ENCODE assay signal across 24 cellular contexts in the genomic region with DNA sequence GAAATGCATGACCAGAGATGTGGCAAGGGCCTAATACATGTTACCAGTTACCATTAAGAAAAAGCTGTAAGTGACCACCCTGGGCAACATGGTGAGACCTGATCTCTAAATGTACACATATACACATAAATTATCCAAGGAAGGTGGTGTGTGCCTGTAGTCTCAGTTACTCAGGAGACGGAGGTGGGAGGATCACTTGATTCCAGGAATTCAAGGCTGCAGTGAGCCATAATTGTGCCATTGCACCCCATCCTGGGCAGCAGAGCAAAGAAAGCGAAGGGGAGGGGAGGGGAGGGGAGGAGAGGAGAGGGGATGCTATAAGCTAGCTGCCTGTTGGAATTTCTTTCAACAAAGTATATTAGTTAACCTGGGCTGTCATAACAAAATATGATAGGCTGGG.
"Had no signal": no experiment of that assay in that cellular context is flagged by ENCODE, and none has a peak within 500 bp of the region (broad histone marks: within the 10 kb centered on the region; RNA-seq: fewer than 3 reads in every experiment).

No MANE protein-coding gene starts in this region.

- H3K4me3 ChIP-seq: neural progenitor cell, ovary, prostate gland, right atrium auricular region, right lobe of liver, sigmoid colon, stomach, tibial artery, transverse colon, upper lobe of right lung, uterus had no signal

- ATAC-seq: naive thymus-derived CD4-positive, alpha-beta T cell; natural killer cell; right lobe of liver; stimulated activated effector memory CD8-positive, alpha-beta T cell treated with anti-CD3 and anti-CD28 coated beads, Interleukin-12 subunit alpha, Interleukin-12 subunit beta, amount 100 ng/mL, for 72 hours; stimulated activated naive B cell treated with anti-CD40 and anti-IgM and Interleukin-4, amounts not matched to agents 10 μg/mL and 1 μg/mL and 100 μg/mL, for 72 hours; upper lobe of right lung had no signal

- H3K36me3 ChIP-seq: neural progenitor cell, ovary, prostate gland, right atrium auricular region, right lobe of liver, sigmoid colon, stomach, tibial artery, transverse colon, upper lobe of right lung, uterus had no signal

- H3K27ac ChIP-seq: neural progenitor cell, ovary, parathyroid adenoma, prostate gland, right atrium auricular region, right lobe of liver, sigmoid colon, stomach, tibial artery, transverse colon, upper lobe of right lung, uterus had no signal

- DNase-seq: naive thymus-derived CD4-positive, alpha-beta T cell; natural killer cell; occipital lobe; ovary; posterior cingulate gyrus; retina; right lobe of liver; sigmoid colon; stimulated activated CD4-positive, alpha-beta T cell treated with anti-CD3 and anti-CD28 coated beads, Interleukin-15, amount 100 ng/mL, for 24 hours; stimulated activated CD4-positive, alpha-beta T cell treated with anti-CD3 and anti-CD28 coated beads, Interleukin-2, amount 100 ng/mL, for 24 hours; stimulated activated CD4-positive, alpha-beta T cell treated with anti-CD3 and anti-CD28 coated beads, Interleukin-2, amount 100 ng/mL, for 48 hours; stimulated activated CD4-positive, alpha-beta T cell treated with anti-CD3 and anti-CD28 coated beads, Interleukin-4, amount 100 ng/mL, for 24 hours; stimulated activated naive B cell treated with anti-CD40 and anti-IgM and Interleukin-4, amounts not matched to agents 10 μg/mL and 1 μg/mL and 100 μg/mL, for 72 hours; stimulated activated naive CD4-positive, alpha-beta T cell treated with Interleukin-2 at 50 U/mL for 16 hours; stomach; tibial artery; transverse colon; upper lobe of right lung; uterus had no signal

- H3K9me3 ChIP-seq: ovary, prostate gland, right atrium auricular region, right lobe of liver, sigmoid colon, tibial artery, transverse colon, upper lobe of right lung, uterus had no signal

- H3K27me3 ChIP-seq: neural progenitor cell, ovary, right atrium auricular region, right lobe of liver, sigmoid colon, stomach, tibial artery, transverse colon, upper lobe of right lung, uterus had no signal

- H3K4me1 ChIP-seq: neural progenitor cell, parathyroid adenoma, prostate gland, right atrium auricular region, right lobe of liver, sigmoid colon, stomach, tibial artery, transverse colon, upper lobe of right lung, uterus had no signal
